Comparison of ENCODE assay signal across 10 cellular contexts in the genomic region with DNA sequence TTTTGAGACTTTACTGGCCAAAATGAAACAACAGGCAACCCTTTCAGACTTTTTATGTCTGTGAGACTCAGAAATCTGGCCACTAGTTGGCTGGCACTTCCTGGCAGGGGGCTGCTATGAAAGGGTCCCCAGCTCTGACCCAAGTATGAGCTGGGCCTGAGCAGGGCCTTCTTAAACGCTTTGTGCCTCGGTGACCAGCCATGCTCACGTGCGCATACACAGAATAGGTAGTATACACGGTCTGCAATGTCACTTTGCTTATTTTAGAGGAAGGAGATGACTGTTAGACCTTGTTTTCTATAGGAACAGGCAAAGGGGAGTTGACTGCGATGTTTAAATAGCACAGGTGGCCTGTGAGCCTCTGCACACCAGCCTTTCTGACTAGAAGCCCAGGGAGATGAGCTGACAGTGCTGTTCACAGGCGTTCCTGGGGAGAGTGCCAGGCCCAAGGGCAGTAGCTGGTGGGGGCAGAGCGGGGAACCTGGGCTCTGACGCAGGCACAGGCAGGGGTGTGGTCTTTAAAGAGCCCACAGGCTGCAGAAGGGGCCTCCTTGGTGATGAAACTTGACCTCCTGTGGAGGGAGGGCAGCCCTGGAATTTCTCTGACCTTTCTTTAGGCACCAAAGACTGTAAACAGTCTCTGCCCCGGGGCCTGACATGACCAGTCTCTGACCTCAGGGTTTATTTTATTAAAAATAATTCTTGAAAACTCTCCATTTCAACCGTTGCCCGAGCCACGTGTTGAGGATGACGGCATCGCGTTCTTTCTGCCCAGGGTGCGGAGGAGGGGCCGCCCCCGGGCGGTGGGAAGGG.
A peak's percentile ranks its signal among the peaks of the same experiment; 100 is the strongest.
DNase-seq lines count a peak whose midpoint lies in the region; ATAC-seq and TF ChIP-seq lines count a peak whose summit lies in the region.
"Had no signal": no experiment of that assay in that cellular context is flagged by ENCODE, and none has a peak within 500 bp of the region (broad histone marks: within the 10 kb centered on the region; RNA-seq: fewer than 3 reads in every experiment).

No MANE protein-coding gene starts in this region.

- no peak for TF ChIP-seq CTCF in lung (IDR thresholded peaks at IDR 0.05; ENCODE audit: control extremely low read depth, extremely low read depth)
- no peak for TF ChIP-seq CTCF in tibial artery (IDR thresholded peaks at IDR 0.05)
- TF ChIP-seq CTCF in RWPE1 (conservative IDR thresholded peaks at IDR 0.05; ENCODE audit: low read depth) = no peak
- TF ChIP-seq CTCF in GM20000 (IDR thresholded peaks at IDR 0.05; ENCODE audit: extremely low read depth, missing control alignments) = no peak

- H3K9me3 ChIP-seq in duodenal mucosa (ENCODE audit: control insufficient read depth in 1 of 2, low read length in 2 of 2) (no peaks in the 10 kb centered on the region), lung (ENCODE audit: control insufficient read depth in 2 of 2, insufficient read depth in 1 of 2, low read length in 1 of 2) (no peaks in the 10 kb centered on the region), tibial artery (no peaks in the 10 kb centered on the region)

- ATAC-seq in lung (ENCODE audit: insufficient read depth, low FRiP score) (peak; percentile 41), GM18498 (IDR thresholded peaks at IDR 0.05; ENCODE audit: unreplicated experiment) (no peak)

- POLR2A ChIA-PET in RWPE1 (lab: Yijun Ruan, JAX; ENCODE audit: low non-redundant PET) = no interaction called here

- H3K4me3 ChIP-seq in duodenal mucosa (ENCODE audit: low read depth in 1 of 2, low read length in 2 of 2) = no peak overlapping the region
- H3K4me3 ChIP-seq in lung = no peak overlapping the region
- no peak overlapping the region for H3K4me3 ChIP-seq in tibial artery

- H3K4me1 ChIP-seq in duodenal mucosa (ENCODE audit: control insufficient read depth in 1 of 2, insufficient read depth in 2 of 2, low read length in 2 of 2) (peaks cover 11 to 22% of the 10 kb centered on the region in 2 donors), lung (ENCODE audit: control insufficient read depth in 2 of 2, insufficient read depth in 2 of 2, low read length in 2 of 2) (peaks cover 0 to 11% of the 10 kb centered on the region in 2 donors), tibial artery (peaks cover 4 to 73% (median 63%) of the 10 kb centered on the region in 4 donors)

- CTCF ChIA-PET in RWPE1 (lab: Yijun Ruan, JAX) = no interaction called here

- intact Hi-C loops in tibial artery (cut with DNase I; ENCODE audit: low total_unique reads) = no loop called here

- H3K36me3 ChIP-seq in duodenal mucosa (ENCODE audit: control insufficient read depth in 1 of 2, insufficient read depth in 2 of 2, low read length in 2 of 2) (no peaks in the 10 kb centered on the region), lung (ENCODE audit: control insufficient read depth in 2 of 2, insufficient read depth in 2 of 2, low read length in 2 of 2) (no peaks in the 10 kb centered on the region), tibial artery (no peaks in the 10 kb centered on the region)

- peak; percentile 26 for DNase-seq in LHCN-M2 (ENCODE audit: low read depth)
- peak; percentile 40 for DNase-seq in lung (ENCODE audit: low spot score)
- peak; percentile 77 to 97 for DNase-seq in tibial artery
- no peak for DNase-seq in RWPE1 (ENCODE audit: low spot score)
- no peak for DNase-seq in GM20000 (ENCODE audit: low spot score)
- DNase-seq in stimulated activated CD8-positive, alpha-beta memory T cell treated with anti-CD3 and anti-CD28 coated beads, Interleukin-4, amount 100 ng/mL, for 48 hours = no peak
- DNase-seq: activated T-cell treated with anti-CD3 and anti-CD28 coated beads, Interleukin-2, amount 50 U/mL, for 48 hours; NCI-H2029 treated with DMSO at 0.1 percent for 48 hours had no signal

- H3K27ac ChIP-seq in duodenal mucosa (ENCODE audit: low read depth, low read length) (peak overlapping the region; percentile 42), lung (ENCODE audit: low read depth in 1 of 2, low read length in 1 of 2) (no peak overlapping the region), tibial artery (peak overlapping the region; percentile 87 to 91), RWPE1 (no peak overlapping the region)

- no peaks in the 10 kb centered on the region for H3K27me3 ChIP-seq in duodenal mucosa (ENCODE audit: control insufficient read depth in 1 of 2, insufficient read depth in 2 of 2, low read length in 2 of 2)
- H3K27me3 ChIP-seq in lung (ENCODE audit: control insufficient read depth, insufficient read depth) = no peaks in the 10 kb centered on the region
- no peaks in the 10 kb centered on the region for H3K27me3 ChIP-seq in tibial artery

- WGBS in lung, 2 donors = 52 to 72% methylated on average over 20 of the region's 20 CpGs

- no peak overlapping the region for H3K9ac ChIP-seq in duodenal mucosa (ENCODE audit: low read depth in 1 of 2, low read length in 2 of 2)

Comparison
In these comparisons a context has a peak if more than half of its experiments do, and no peak if none do; other contexts are left out.
1. DNase-seq: peak in LHCN-M2 (single experiment), lung (single experiment) and tibial artery (2 of 2); none in RWPE1 (single experiment), GM20000 (single experiment) and stimulated activated CD8-positive, alpha-beta memory T cell treated with anti-CD3 and anti-CD28 coated beads, Interleukin-4, amount 100 ng/mL, for 48 hours (single experiment).
2. H3K27ac ChIP-seq: peak in duodenal mucosa (single experiment) and tibial artery (2 of 2); none in lung (0 of 2) and RWPE1 (single experiment).